In genomic region chr1:93749894-93750301, GRCh38 we compare ENCODE assay signal across 9 cellular contexts.
A peak's percentile ranks its signal among the peaks of the same experiment; 100 is the strongest.
DNase-seq lines count a peak whose midpoint lies in the region; ATAC-seq and TF ChIP-seq lines count a peak whose summit lies in the region.
"Had no signal": no experiment of that assay in that cellular context is flagged by ENCODE, and none has a peak within 500 bp of the region (broad histone marks: within the 10 kb centered on the region; RNA-seq: fewer than 3 reads in every experiment).

No MANE protein-coding gene starts in this region.

- H3K79me2 ChIP-seq in GM23338 (replicated peaks; ENCODE audit: insufficient read depth): no peaks in the 10 kb centered on the region

- no peak overlapping the region for H2AFZ ChIP-seq in GM23338

- no peaks in the 10 kb centered on the region for H4K20me1 ChIP-seq in GM23338 (replicated peaks; ENCODE audit: insufficient read depth)

- no peaks in the 10 kb centered on the region for H3F3A ChIP-seq in GM23338 (replicated peaks; ENCODE audit: low read depth)

- H3K27ac ChIP-seq in GM23338 (ENCODE audit: low read depth): no peak overlapping the region
- H3K27ac ChIP-seq: coronary artery had no signal

- peaks cover 13% of the 10 kb centered on the region for H3K9me3 Mint-ChIP-seq in GM23338

- no peaks in the 10 kb centered on the region for H3K27me3 ChIP-seq in GM23338 (ENCODE audit: insufficient read depth)

- H3K36me3 ChIP-seq in GM23338 (ENCODE audit: insufficient read depth): no peaks in the 10 kb centered on the region

- no peak overlapping the region for H3K4me2 ChIP-seq in GM23338

- peaks cover 3% of the 10 kb centered on the region; the same call in 1 of the 3 replicates for H3K36me3 Mint-ChIP-seq in GM23338 (ENCODE audit: low read depth)

- peak; percentile 12 for DNase-seq in DMS53 treated with DMSO at 0.1 percent for 48 hours (lab: John Stamatoyannopoulos, UW; ENCODE audit: unreplicated experiment)
- DNase-seq in GM23338 (ENCODE audit: low spot score): peak; percentile 70
- peak in 1 of 2 donors; percentile 16 for DNase-seq in left colon
- DNase-seq in inferior parietal cortex (ENCODE audit: extremely low spot score): no peak
- no peak for DNase-seq in left ventricle myocardium superior
- DNase-seq in COLO668 (lab: John Stamatoyannopoulos, UW; ENCODE audit: unreplicated experiment): no peak

- H3K9me2 ChIP-seq in GM23338 (ENCODE audit: insufficient read depth): no peaks in the 10 kb centered on the region

- peak overlapping the region; percentile 24; the same call in 1 of the 2 replicates for H3K27ac Mint-ChIP-seq in GM23338

- ATAC-seq in GM23338: peak; percentile 88
- ATAC-seq in SK-N-SH treated with all-trans-retinoic acid at 6 μM for 48 hours: peak; percentile 14; the same call in 1 of the 3 replicates
- ATAC-seq in left colon: peak; percentile 73
- no peak for ATAC-seq in HG03280 (IDR thresholded peaks at IDR 0.05; ENCODE audit: unreplicated experiment)
- no peak for ATAC-seq in left ventricle myocardium superior

- no peaks in the 10 kb centered on the region for H3K4me1 ChIP-seq in GM23338 (ENCODE audit: insufficient read depth)

- intact Hi-C loops in left colon (cut with DNase I, micrococcal nuclease): no loop called here
- intact Hi-C loops in left ventricle myocardium superior (cut with micrococcal nuclease): no loop called here

- no peak overlapping the region for H3K4me3 ChIP-seq in GM23338
- H3K4me3 ChIP-seq: coronary artery had no signal

- peaks cover 3% of the 10 kb centered on the region for H3K4me1 Mint-ChIP-seq in GM23338

- peaks cover 1% of the 10 kb centered on the region for H3K27me3 Mint-ChIP-seq in GM23338 (ENCODE audit: insufficient read depth, low read depth, poor library complexity)

- TF ChIP-seq CTCF in GM23338 (conservative IDR thresholded peaks at IDR 0.05; ENCODE audit: low read depth in 2 of 2): peak; percentile 47 to 65

- no peak overlapping the region for H3K4me3 Mint-ChIP-seq in GM23338

TF ChIP-seq in GM23338, 12 proteins besides CTCF, POLR2A, EP300 and RAD21:
- TF ChIP-seq POLR2AphosphoS5 (IDR thresholded peaks at IDR 0.05; ENCODE audit: low read depth): no peak

TF ChIP-seq in SK-N-SH treated with all-trans-retinoic acid at 6 μM for 48 hours, 23 proteins besides CTCF, POLR2A, EP300 and RAD21:
- TF ChIP-seq BACH2 (CRISPR knock-in tag; IDR thresholded peaks at IDR 0.05; ENCODE audit: borderline replicate concordance) (no peak), ZFP30 (CRISPR knock-in tag; IDR thresholded peaks at IDR 0.05) (no peak), ZNF565 (CRISPR knock-in tag; conservative IDR thresholded peaks at IDR 0.05; ENCODE audit: low read depth) (no peak), TOX (CRISPR knock-in tag; IDR thresholded peaks at IDR 0.05; ENCODE audit: borderline replicate concordance) (no peak), SNAI2 (CRISPR knock-in tag; IDR thresholded peaks at IDR 0.05) (no peak), ISL1 (CRISPR knock-in tag; IDR thresholded peaks at IDR 0.05) (no peak), ESRRG (CRISPR knock-in tag; IDR thresholded peaks at IDR 0.05) (no peak), PATZ1 (CRISPR knock-in tag; IDR thresholded peaks at IDR 0.05; ENCODE audit: borderline replicate concordance) (no peak), ARNTL (CRISPR knock-in tag; IDR thresholded peaks at IDR 0.05; ENCODE audit: borderline replicate concordance, low read depth) (no peak), ZNF70 (CRISPR knock-in tag; IDR thresholded peaks at IDR 0.05) (no peak)
- TF ChIP-seq, protein P1, sequence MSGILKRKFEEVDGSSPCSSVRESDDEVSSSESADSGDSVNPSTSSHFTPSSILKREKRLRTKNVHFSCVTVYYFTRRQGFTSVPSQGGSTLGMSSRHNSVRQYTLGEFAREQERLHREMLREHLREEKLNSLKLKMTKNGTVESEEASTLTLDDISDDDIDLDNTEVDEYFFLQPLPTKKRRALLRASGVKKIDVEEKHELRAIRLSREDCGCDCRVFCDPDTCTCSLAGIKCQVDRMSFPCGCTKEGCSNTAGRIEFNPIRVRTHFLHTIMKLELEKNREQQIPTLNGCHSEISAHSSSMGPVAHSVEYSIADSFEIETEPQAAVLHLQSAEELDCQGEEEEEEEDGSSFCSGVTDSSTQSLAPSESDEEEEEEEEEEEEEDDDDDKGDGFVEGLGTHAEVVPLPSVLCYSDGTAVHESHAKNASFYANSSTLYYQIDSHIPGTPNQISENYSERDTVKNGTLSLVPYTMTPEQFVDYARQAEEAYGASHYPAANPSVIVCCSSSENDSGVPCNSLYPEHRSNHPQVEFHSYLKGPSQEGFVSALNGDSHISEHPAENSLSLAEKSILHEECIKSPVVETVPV (CRISPR knock-in tag; IDR thresholded peaks at IDR 0.05): no peak
- TF ChIP-seq, protein P2, sequence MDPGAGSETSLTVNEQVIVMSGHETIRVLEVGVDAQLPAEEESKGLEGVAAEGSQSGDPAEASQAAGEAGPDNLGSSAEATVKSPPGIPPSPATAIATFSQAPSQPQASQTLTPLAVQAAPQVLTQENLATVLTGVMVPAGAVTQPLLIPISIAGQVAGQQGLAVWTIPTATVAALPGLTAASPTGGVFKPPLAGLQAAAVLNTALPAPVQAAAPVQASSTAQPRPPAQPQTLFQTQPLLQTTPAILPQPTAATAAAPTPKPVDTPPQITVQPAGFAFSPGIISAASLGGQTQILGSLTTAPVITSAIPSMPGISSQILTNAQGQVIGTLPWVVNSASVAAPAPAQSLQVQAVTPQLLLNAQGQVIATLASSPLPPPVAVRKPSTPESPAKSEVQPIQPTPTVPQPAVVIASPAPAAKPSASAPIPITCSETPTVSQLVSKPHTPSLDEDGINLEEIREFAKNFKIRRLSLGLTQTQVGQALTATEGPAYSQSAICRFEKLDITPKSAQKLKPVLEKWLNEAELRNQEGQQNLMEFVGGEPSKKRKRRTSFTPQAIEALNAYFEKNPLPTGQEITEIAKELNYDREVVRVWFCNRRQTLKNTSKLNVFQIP (CRISPR knock-in tag; IDR thresholded peaks at IDR 0.05; ENCODE audit: borderline replicate concordance, low read depth): no peak

Comparison
In these comparisons a context has a peak if more than half of its experiments do, and no peak if none do; other contexts are left out.
1. DNase-seq: peak in DMS53 treated with DMSO at 0.1 percent for 48 hours (single experiment) and GM23338 (single experiment); none in inferior parietal cortex (single experiment), left ventricle myocardium superior (single experiment) and COLO668 (single experiment).
2. ATAC-seq: peak in GM23338 (single experiment), SK-N-SH treated with all-trans-retinoic acid at 6 μM for 48 hours (single experiment) and left colon (single experiment); none in HG03280 (single experiment) and left ventricle myocardium superior (single experiment).